Comparison of ENCODE assay signal across 1 cellular context in genomic region chr19:43784981-43785808, GRCh38.
TF ChIP-seq lines count a peak whose summit lies in the region.

No MANE protein-coding gene starts in this region.

TF ChIP-seq in K562, 482 proteins besides CTCF, POLR2A, EP300 and RAD21 (continued from another document and continues in another):
- TF ChIP-seq PBX2 (CRISPR knock-in tag; IDR thresholded peaks at IDR 0.05; ENCODE audit: low read depth) (no peak), PBX2 (tag; conservative IDR thresholded peaks at IDR 0.05; ENCODE audit: low read depth) (no peak), NFIX (CRISPR knock-in tag; IDR thresholded peaks at IDR 0.05; ENCODE audit: low read depth) (0 out of 2 replicates have a peak, but pooled peaks have one; percentile 2), SREBF2 (CRISPR knock-in tag; IDR thresholded peaks at IDR 0.05) (no peak), TRIM24 (IDR thresholded peaks at IDR 0.05) (no peak), CBX8 (IDR thresholded peaks at IDR 0.05; ENCODE audit: borderline replicate concordance, extremely low read depth, low read depth, low read length, poor library complexity, severe bottlenecking) (no peak), MECOM (CRISPR knock-in tag; IDR thresholded peaks at IDR 0.05) (no peak), HDAC2 (IDR thresholded peaks at IDR 0.05) (no peak), AFF1 (IDR thresholded peaks at IDR 0.05; ENCODE audit: low read depth in 1 of 2, partially characterized antibody in 2 of 2) (peak in 1 of 2 experiments; percentile 17), NR2C1 (IDR thresholded peaks at IDR 0.05) (peak; percentile 85), NR2C1 (tag; IDR thresholded peaks at IDR 0.05) (peak; percentile 91), ZNF140 (CRISPR knock-in tag; IDR thresholded peaks at IDR 0.05) (no peak), CHD1 (IDR thresholded peaks at IDR 0.05; ENCODE audit: low read length) (no peak), PPARD (CRISPR knock-in tag; IDR thresholded peaks at IDR 0.05) (no peak), KDM1A (IDR thresholded peaks at IDR 0.05) (no peak), ZBTB1 (CRISPR knock-in tag; IDR thresholded peaks at IDR 0.05; ENCODE audit: borderline replicate concordance, low read depth) (no peak), CHD2 (IDR thresholded peaks at IDR 0.05; ENCODE audit: low read depth, low read length) (no peak), ZSCAN32 (CRISPR knock-in tag; IDR thresholded peaks at IDR 0.05) (no peak), SMARCB1 (IDR thresholded peaks at IDR 0.05; ENCODE audit: insufficient read length, low read depth) (no peak), RAD51 (IDR thresholded peaks at IDR 0.05; ENCODE audit: borderline replicate concordance, low read depth) (no peak), ATF1 (CRISPR knock-in tag; IDR thresholded peaks at IDR 0.05) (no peak), ATF1 (tag; IDR thresholded peaks at IDR 0.05) (no peak), RERE (CRISPR knock-in tag; IDR thresholded peaks at IDR 0.05; ENCODE audit: borderline replicate concordance) (no peak), ZFP1 (CRISPR knock-in tag; IDR thresholded peaks at IDR 0.05) (no peak), STAT5B (CRISPR knock-in tag; IDR thresholded peaks at IDR 0.05) (no peak), ZNF143 (CRISPR knock-in tag; IDR thresholded peaks at IDR 0.05) (no peak), GMEB1 (CRISPR knock-in tag; IDR thresholded peaks at IDR 0.05) (no peak), SP1 (CRISPR knock-in tag; IDR thresholded peaks at IDR 0.05) (peak; percentile 55; the same call in 1 of the 2 replicates), MCM5 (IDR thresholded peaks at IDR 0.05; ENCODE audit: low read depth) (no peak), ZNF408 (CRISPR knock-in tag; IDR thresholded peaks at IDR 0.05; ENCODE audit: low read depth) (no peak), TFAP4 (CRISPR knock-in tag; IDR thresholded peaks at IDR 0.05; ENCODE audit: borderline replicate concordance) (no peak), RNF219 (CRISPR knock-in tag; IDR thresholded peaks at IDR 0.05) (no peak), ID3 (CRISPR knock-in tag; IDR thresholded peaks at IDR 0.05) (no peak), ID3 (tag; IDR thresholded peaks at IDR 0.05) (no peak), ELF4 (CRISPR knock-in tag; IDR thresholded peaks at IDR 0.05) (no peak), FOXJ2 (tag; IDR thresholded peaks at IDR 0.05) (no peak), TBP (optimal IDR thresholded peaks at IDR 0.05; ENCODE audit: low read depth, low read length) (peak; percentile 51), MCM3 (IDR thresholded peaks at IDR 0.05) (no peak), ZNF561 (CRISPR knock-in tag; conservative IDR thresholded peaks at IDR 0.05) (no peak), SAFB (IDR thresholded peaks at IDR 0.05; ENCODE audit: borderline replicate concordance, low read depth, low read length) (no peak), ZNF445 (CRISPR knock-in tag; IDR thresholded peaks at IDR 0.05; ENCODE audit: low read depth) (no peak), MTF1 (CRISPR knock-in tag; IDR thresholded peaks at IDR 0.05; ENCODE audit: borderline replicate concordance) (no peak), FOXO4 (CRISPR knock-in tag; IDR thresholded peaks at IDR 0.05) (no peak), CREB3L1 (IDR thresholded peaks at IDR 0.05; ENCODE audit: borderline replicate concordance, low read depth) (no peak), BRD9 (IDR thresholded peaks at IDR 0.05; ENCODE audit: low read depth, partially characterized antibody) (peak; percentile 96), BCL6 (CRISPR knock-in tag; IDR thresholded peaks at IDR 0.05) (no peak), RBM25 (IDR thresholded peaks at IDR 0.05; ENCODE audit: low read depth, low read length, severe bottlenecking) (no peak)
